7 cellular contexts compared by ENCODE assay signal in genomic region chr21:42973309-42973990, GRCh38. TPM values are rescaled to one million over a fixed set of nuclear protein-coding genes. Genes with fewer than 3 reads are reported as not detected.
DNase-seq lines count a peak whose midpoint lies in the region; ATAC-seq and TF ChIP-seq lines count a peak whose summit lies in the region.

No MANE protein-coding gene starts in this region.

- peaks cover 14% of the 10 kb centered on the region for H3K36me3 Mint-ChIP-seq in stimulated activated effector memory CD8-positive, alpha-beta T cell treated with anti-CD3 and anti-CD28 coated beads, Interleukin-12 subunit alpha, Interleukin-12 subunit beta, amount 100 ng/mL, for 72 hours

- peak overlapping the region; percentile 75 for H3K4me3 Mint-ChIP-seq in stimulated activated effector memory CD8-positive, alpha-beta T cell treated with anti-CD3 and anti-CD28 coated beads, Interleukin-12 subunit alpha, Interleukin-12 subunit beta, amount 100 ng/mL, for 72 hours

- DNase-seq in right cardiac atrium = peak in 2 of 3 donors; percentile 61 to 62
- DNase-seq in stimulated activated effector memory CD8-positive, alpha-beta T cell treated with anti-CD3 and anti-CD28 coated beads, Interleukin-12 subunit alpha, Interleukin-12 subunit beta, amount 100 ng/mL, for 72 hours (ENCODE audit: low spot score in 2 of 2) = no peak
- DNase-seq in COLO668 (lab: John Stamatoyannopoulos, UW; ENCODE audit: unreplicated experiment) = no peak
- DNase-seq in activated CD4-positive, CD25-positive, alpha-beta regulatory T cell treated with anti-CD3 and anti-CD28 coated beads, Interleukin-2, amount 50 U/mL, for 72 hours = no peak

- no peaks in the 10 kb centered on the region for H3K27me3 ChIP-seq in right cardiac atrium (ENCODE audit: control insufficient read depth, insufficient read depth)

- CTCF ChIA-PET in HEK293 (lab: Yijun Ruan, JAX) = no interaction called here

- ATAC-seq in right cardiac atrium (peak in 1 of 2 donors; percentile 0), GM18498 (IDR thresholded peaks at IDR 0.05; ENCODE audit: unreplicated experiment) (no peak)
- ATAC-seq in stimulated activated effector memory CD8-positive, alpha-beta T cell treated with anti-CD3 and anti-CD28 coated beads, Interleukin-12 subunit alpha, Interleukin-12 subunit beta, amount 100 ng/mL, for 72 hours = no peak

- POLR2A ChIA-PET in HEK293 (lab: Yijun Ruan, JAX) = interaction anchor here (1.0 to 2.0 kb wide), 7 partner anchors 10 to 80 kb away, joined by 3 to 8 read pairs (median 5); partner anchors contain the start of gene NDUFV3

- intact Hi-C loops in right cardiac atrium (cut with DNase I) = loop anchor here in 1 of 4 donors (10.0 kb wide), 1 partner anchor 59 kb away; no protein-coding TSS in a partner anchor

- H3K4me1 ChIP-seq in HEK293 (ENCODE audit: control insufficient read depth, insufficient read depth, low read length) (no peaks in the 10 kb centered on the region; the same call in none of the 2 replicates), right cardiac atrium (ENCODE audit: control insufficient read depth, insufficient read depth, low read length) (no peaks in the 10 kb centered on the region)

- peak overlapping the region; percentile 89 for H3K27ac Mint-ChIP-seq in stimulated activated effector memory CD8-positive, alpha-beta T cell treated with anti-CD3 and anti-CD28 coated beads, Interleukin-12 subunit alpha, Interleukin-12 subunit beta, amount 100 ng/mL, for 72 hours

- no peaks in the 10 kb centered on the region; a peak in 1 of 3 replicates for H3K36me3 ChIP-seq in HEK293 (ENCODE audit: control insufficient read depth in 2 of 2, insufficient read depth in 1 of 2, low read length in 2 of 2)

- peaks cover 17% of the 10 kb centered on the region for H3K4me1 Mint-ChIP-seq in stimulated activated effector memory CD8-positive, alpha-beta T cell treated with anti-CD3 and anti-CD28 coated beads, Interleukin-12 subunit alpha, Interleukin-12 subunit beta, amount 100 ng/mL, for 72 hours

- TF ChIP-seq CTCF in HEK293 (tag by site-specific recombination; IDR thresholded peaks at IDR 0.05) = no peak; the same call in 1 of the 2 replicates
- no peak for TF ChIP-seq CTCF in WI38 (IDR thresholded peaks at IDR 0.05; ENCODE audit: low read depth, low read length)

- no peaks in the 10 kb centered on the region for H3K9me3 ChIP-seq in HEK293 (ENCODE audit: control insufficient read depth, insufficient read depth, low read depth, low read length)
- H3K9me3 ChIP-seq in right cardiac atrium (ENCODE audit: control insufficient read depth, low read length) = no peaks in the 10 kb centered on the region

- H3K27ac ChIP-seq in HEK293 (ENCODE audit: extremely low read depth, low read depth, low read length) (peak overlapping the region; percentile 70), right cardiac atrium (ENCODE audit: low read length) (peak overlapping the region; percentile 54)

- WGBS in right cardiac atrium = 68% methylated on average over 19 of the region's 19 CpGs

- H3K9me3 Mint-ChIP-seq in stimulated activated effector memory CD8-positive, alpha-beta T cell treated with anti-CD3 and anti-CD28 coated beads, Interleukin-12 subunit alpha, Interleukin-12 subunit beta, amount 100 ng/mL, for 72 hours = no peaks in the 10 kb centered on the region

- H3K4me3 ChIP-seq in HEK293 (ENCODE audit: low read depth, low read length) (peak overlapping the region; percentile 43), WI38 (ENCODE audit: low read depth, low read length) (peak overlapping the region; percentile 64), right cardiac atrium (ENCODE audit: low read length) (peak overlapping the region; percentile 53)

TF ChIP-seq in HEK293, 187 proteins besides CTCF, POLR2A, EP300 and RAD21 (continues in another document):
- TF ChIP-seq ZNF10 (tag by site-specific recombination; IDR thresholded peaks at IDR 0.05) (no peak), ZBTB7A (tag by site-specific recombination; IDR thresholded peaks at IDR 0.05; ENCODE audit: low read depth) (no peak), KLF9 (tag by site-specific recombination; IDR thresholded peaks at IDR 0.05; ENCODE audit: low read depth) (no peak), ZNF596 (tag by site-specific recombination; IDR thresholded peaks at IDR 0.05) (no peak), ZNF157 (tag by site-specific recombination; IDR thresholded peaks at IDR 0.05) (no peak), ZNF560 (tag by site-specific recombination; IDR thresholded peaks at IDR 0.05; ENCODE audit: borderline replicate concordance) (no peak), ZNF16 (tag by site-specific recombination; IDR thresholded peaks at IDR 0.05; ENCODE audit: low read depth) (no peak), GLI4 (tag by site-specific recombination; IDR thresholded peaks at IDR 0.05) (0 out of 2 replicates have a peak, but pooled peaks have one; percentile 36), ZNF558 (tag by site-specific recombination; IDR thresholded peaks at IDR 0.05) (no peak), ZNF660 (tag by site-specific recombination; IDR thresholded peaks at IDR 0.05) (no peak), MZF1 (tag by site-specific recombination; IDR thresholded peaks at IDR 0.05; ENCODE audit: borderline replicate concordance) (no peak), ZNF521 (tag by site-specific recombination; IDR thresholded peaks at IDR 0.05) (no peak), ZBTB49 (tag by site-specific recombination; IDR thresholded peaks at IDR 0.05; ENCODE audit: low read depth) (no peak)
- TF ChIP-seq, protein P1, sequence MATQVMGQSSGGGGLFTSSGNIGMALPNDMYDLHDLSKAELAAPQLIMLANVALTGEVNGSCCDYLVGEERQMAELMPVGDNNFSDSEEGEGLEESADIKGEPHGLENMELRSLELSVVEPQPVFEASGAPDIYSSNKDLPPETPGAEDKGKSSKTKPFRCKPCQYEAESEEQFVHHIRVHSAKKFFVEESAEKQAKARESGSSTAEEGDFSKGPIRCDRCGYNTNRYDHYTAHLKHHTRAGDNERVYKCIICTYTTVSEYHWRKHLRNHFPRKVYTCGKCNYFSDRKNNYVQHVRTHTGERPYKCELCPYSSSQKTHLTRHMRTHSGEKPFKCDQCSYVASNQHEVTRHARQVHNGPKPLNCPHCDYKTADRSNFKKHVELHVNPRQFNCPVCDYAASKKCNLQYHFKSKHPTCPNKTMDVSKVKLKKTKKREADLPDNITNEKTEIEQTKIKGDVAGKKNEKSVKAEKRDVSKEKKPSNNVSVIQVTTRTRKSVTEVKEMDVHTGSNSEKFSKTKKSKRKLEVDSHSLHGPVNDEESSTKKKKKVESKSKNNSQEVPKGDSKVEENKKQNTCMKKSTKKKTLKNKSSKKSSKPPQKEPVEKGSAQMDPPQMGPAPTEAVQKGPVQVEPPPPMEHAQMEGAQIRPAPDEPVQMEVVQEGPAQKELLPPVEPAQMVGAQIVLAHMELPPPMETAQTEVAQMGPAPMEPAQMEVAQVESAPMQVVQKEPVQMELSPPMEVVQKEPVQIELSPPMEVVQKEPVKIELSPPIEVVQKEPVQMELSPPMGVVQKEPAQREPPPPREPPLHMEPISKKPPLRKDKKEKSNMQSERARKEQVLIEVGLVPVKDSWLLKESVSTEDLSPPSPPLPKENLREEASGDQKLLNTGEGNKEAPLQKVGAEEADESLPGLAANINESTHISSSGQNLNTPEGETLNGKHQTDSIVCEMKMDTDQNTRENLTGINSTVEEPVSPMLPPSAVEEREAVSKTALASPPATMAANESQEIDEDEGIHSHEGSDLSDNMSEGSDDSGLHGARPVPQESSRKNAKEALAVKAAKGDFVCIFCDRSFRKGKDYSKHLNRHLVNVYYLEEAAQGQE (tag by site-specific recombination; IDR thresholded peaks at IDR 0.05) = 0 out of 2 replicates have a peak, but pooled peaks have one; percentile 29

RNA-seq across cellular contexts. Expression of gene PKNOX1, which starts 0.9 kb away (rescaled TPM):
- total RNA-seq in right cardiac atrium = 1 to 10 TPM; 4.5 to 9.0 (median 7.8) TPM
- 3.7 TPM for polyA plus RNA-seq in right cardiac atrium

RNA-seq across cellular contexts. Expression of gene ERVH48-1, which starts 48.0 kb away (rescaled TPM):
- total RNA-seq in right cardiac atrium = not detected
- polyA plus RNA-seq in right cardiac atrium = 0.07 TPM

Comparison
In these comparisons a context has a peak if more than half of its experiments do, and no peak if none do; other contexts are left out.
1. DNase-seq: peak in right cardiac atrium (2 of 3); none in stimulated activated effector memory CD8-positive, alpha-beta T cell treated with anti-CD3 and anti-CD28 coated beads, Interleukin-12 subunit alpha, Interleukin-12 subunit beta, amount 100 ng/mL, for 72 hours (0 of 2), COLO668 (single experiment) and activated CD4-positive, CD25-positive, alpha-beta regulatory T cell treated with anti-CD3 and anti-CD28 coated beads, Interleukin-2, amount 50 U/mL, for 72 hours (single experiment).
2. Peak in every context shown above with its lines, with median percentiles within 50 percentile points of each other: H3K4me3 ChIP-seq.